In the genomic region with DNA sequence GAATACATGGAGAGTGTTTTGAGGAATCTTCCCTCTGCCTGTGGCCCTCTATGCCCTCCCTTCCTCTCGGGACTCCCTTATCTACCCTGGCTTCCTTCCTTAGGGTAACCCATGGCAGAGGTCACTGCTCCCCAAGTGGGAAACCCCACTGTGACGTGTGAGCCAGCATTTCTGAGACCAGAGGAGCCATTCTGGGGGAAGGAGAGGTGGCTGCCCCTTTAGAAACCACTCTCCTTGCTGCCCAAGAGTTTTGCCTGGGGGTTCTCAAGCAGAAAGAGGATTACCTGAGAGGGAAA, we compare ENCODE assay signal across 16 cellular contexts. TPM values are rescaled to one million over a fixed set of nuclear protein-coding genes. Genes with fewer than 3 reads are reported as not detected.
DNase-seq lines count a peak whose midpoint lies in the region; ATAC-seq, FAIRE-seq and TF ChIP-seq lines count a peak whose summit lies in the region.
"Had no signal": no experiment of that assay in that cellular context is flagged by ENCODE, and none has a peak within 500 bp of the region (broad histone marks: within the 10 kb centered on the region; RNA-seq: fewer than 3 reads in every experiment).

No MANE protein-coding gene starts in this region.

- H2BK120ac ChIP-seq in H9 (ENCODE audit: low read depth, low read length, poor library complexity, severe bottlenecking): no peak overlapping the region

- H3K4me3 ChIP-seq in hepatocyte (no peak overlapping the region), neutrophil (ENCODE audit: low read depth in 1 of 2, low read length in 1 of 2) (no peak overlapping the region), tibial artery (no peak overlapping the region)

- no peak overlapping the region; the same call in 1 of the 2 replicates for H3K4ac ChIP-seq in H9 (ENCODE audit: low read depth, low read length)

- no peaks in the 10 kb centered on the region for H3K27me3 ChIP-seq in H9 (ENCODE audit: insufficient read depth, low read length)
- no peaks in the 10 kb centered on the region for H3K27me3 ChIP-seq in hepatocyte
- no peaks in the 10 kb centered on the region for H3K27me3 ChIP-seq in neutrophil
- no peaks in the 10 kb centered on the region for H3K27me3 ChIP-seq in tibial artery

- no peak for ATAC-seq in HG02884 (IDR thresholded peaks at IDR 0.05; ENCODE audit: unreplicated experiment)
- ATAC-seq: HCT116 had no signal

- no peak overlapping the region for H3K56ac ChIP-seq in H9 (ENCODE audit: insufficient read length, low read depth, low read length)

- no peak overlapping the region for H3K23ac ChIP-seq in H9 (ENCODE audit: insufficient read length, low read depth, low read length)

- H3T11ph ChIP-seq in H9 (ENCODE audit: low read length): no peak overlapping the region

- no peaks in the 10 kb centered on the region for H3K9me3 ChIP-seq in H9 (ENCODE audit: control insufficient read depth, low read depth, low read length)
- H3K9me3 ChIP-seq in hepatocyte (ENCODE audit: low read depth): no peaks in the 10 kb centered on the region
- no peaks in the 10 kb centered on the region for H3K9me3 ChIP-seq in neutrophil
- H3K9me3 ChIP-seq in tibial artery: no peaks in the 10 kb centered on the region

- H2BK12ac ChIP-seq in H9 (ENCODE audit: insufficient read length, low read depth, low read length): no peak overlapping the region

- H3K4me2 ChIP-seq in H9 (ENCODE audit: insufficient read depth, insufficient read length, low read length) (no peak overlapping the region), hepatocyte (no peak overlapping the region)

- H2BK20ac ChIP-seq in H9 (ENCODE audit: low read depth, low read length, poor library complexity, severe bottlenecking): no peak overlapping the region

- H3K27me3 Mint-ChIP-seq in H9 (ENCODE audit: low read depth): no peaks in the 10 kb centered on the region

- peak overlapping the region; percentile 64 for H3K14ac ChIP-seq in H9 (ENCODE audit: insufficient read depth, low read length)

- H3K4me3 Mint-ChIP-seq in H9: no peak overlapping the region
- H3K4me3 Mint-ChIP-seq: activated T-helper 1 cell treated with anti-CD3 and anti-CD28 coated beads, Interleukin-12 subunit alpha, Interleukin-12 subunit beta, Interleukin-2, Interleukin-4 antibody, amounts not matched to agents 30 ng/mL and 10 ng/mL and 1 ng/mL, durations not matched to agents 14 hours and 24 hours and 36 hours; memory B cell had no signal

- H2BK5ac ChIP-seq in H9 (ENCODE audit: insufficient read length, low read length): no peak overlapping the region

- H3K9ac ChIP-seq in H9 (ENCODE audit: extremely low read depth, insufficient read length, low read length): no peak overlapping the region

- H3K79me1 ChIP-seq in H9 (ENCODE audit: insufficient read depth, low read depth, low read length, poor library complexity, severe bottlenecking): no peaks in the 10 kb centered on the region

- no peaks in the 10 kb centered on the region for H3K9me3 Mint-ChIP-seq in H9
- H3K9me3 Mint-ChIP-seq: activated T-helper 1 cell treated with anti-CD3 and anti-CD28 coated beads, Interleukin-12 subunit alpha, Interleukin-12 subunit beta, Interleukin-2, Interleukin-4 antibody, amounts not matched to agents 30 ng/mL and 10 ng/mL and 1 ng/mL, durations not matched to agents 14 hours and 24 hours and 36 hours; memory B cell had no signal

- H3K27ac ChIP-seq in H9 (ENCODE audit: insufficient read length, low read depth, low read length) (peak overlapping the region; percentile 1), hepatocyte (peak overlapping the region; percentile 46), neutrophil (peak overlapping the region; percentile 56), tibial artery (no peak overlapping the region)

- H3K79me2 ChIP-seq in H9 (ENCODE audit: insufficient read depth, low read length) (peaks cover 9% of the 10 kb centered on the region; the same call in 1 of the 2 replicates), hepatocyte (peaks cover 62% of the 10 kb centered on the region)

- peaks cover 9 to 12% (median 10%) of the 10 kb centered on the region in 3 experiments; a peak in 6 of 7 replicates for H3K36me3 Mint-ChIP-seq in H9 (ENCODE audit: insufficient read depth in 1 of 3, low read depth in 3 of 3)
- H3K36me3 Mint-ChIP-seq: memory B cell had no signal

- no CpG with 5 or more reads among the region's 2 CpGs for WGBS in H9 (ENCODE audit: extremely low coverage, insufficient read length, low lambda C conversion rate)
- 80% methylated on average over 2 of the region's 2 CpGs for WGBS in hepatocyte (ENCODE audit: low lambda C conversion rate, missing lambda C conversion rate)

- peak overlapping the region; percentile 70 to 97 (median 97) for H3K27ac Mint-ChIP-seq in H9
- H3K27ac Mint-ChIP-seq: activated T-helper 1 cell treated with anti-CD3 and anti-CD28 coated beads, Interleukin-12 subunit alpha, Interleukin-12 subunit beta, Interleukin-2, Interleukin-4 antibody, amounts not matched to agents 30 ng/mL and 10 ng/mL and 1 ng/mL, durations not matched to agents 14 hours and 24 hours and 36 hours; memory B cell had no signal

- intact Hi-C loops in tibial artery (cut with DNase I; ENCODE audit: low total_unique reads): no loop called here

- DNase-seq in H9 (no peak), UCSD-AML1 (lab: John Stamatoyannopoulos, UW; ENCODE audit: unreplicated experiment) (peak; percentile 28), hepatocyte (ENCODE audit: low spot score) (no peak), tibial artery (no peak), RCC 7860 (ENCODE audit: low spot score) (no peak), NCI-H2171 treated with DMSO at 0.1 percent for 48 hours (lab: John Stamatoyannopoulos, UW) (no peak)
- DNase-seq: caudate nucleus; effector CD4-positive, alpha-beta T cell; NCI-H774 had no signal

- peak overlapping the region; percentile 38 for H2AK5ac ChIP-seq in H9 (ENCODE audit: insufficient read length, low read length)

- H3K4me1 Mint-ChIP-seq in H9: peaks cover 58 to 63% of the 10 kb centered on the region in 2 experiments

- no peak for FAIRE-seq in RCC 7860 (lab: Jason Lieb, UNC)

- H3K18ac ChIP-seq in H9 (ENCODE audit: insufficient read length, low read depth, low read length): peak overlapping the region; percentile 51

- H3K36me3 ChIP-seq in hepatocyte (replicated peaks; ENCODE audit: insufficient read depth, low read depth) (no peaks in the 10 kb centered on the region), neutrophil (no peaks in the 10 kb centered on the region), tibial artery (no peaks in the 10 kb centered on the region)

- no peaks in the 10 kb centered on the region for H3K9me2 ChIP-seq in hepatocyte (replicated peaks; ENCODE audit: insufficient read depth)

- H3K4me1 ChIP-seq in H9 (ENCODE audit: insufficient read depth, low read length) (no peaks in the 10 kb centered on the region; the same call in 1 of the 2 replicates), hepatocyte (ENCODE audit: insufficient read depth) (peaks cover 24% of the 10 kb centered on the region), neutrophil (ENCODE audit: control insufficient read depth in 1 of 2, insufficient read depth in 1 of 2, low read depth in 1 of 2, low read length in 1 of 2) (peaks cover 77 to 96% of the 10 kb centered on the region in 2 experiments), tibial artery (peaks cover 0 to 17% (median 9%) of the 10 kb centered on the region in 4 donors)

- H4K91ac ChIP-seq in H9 (ENCODE audit: insufficient read length, low read depth, low read length): peak overlapping the region; percentile 69

- H4K8ac ChIP-seq in H9 (replicated peaks; ENCODE audit: insufficient read length, low read depth, low read length): no peak overlapping the region

- no peak overlapping the region for H2BK15ac ChIP-seq in H9 (ENCODE audit: low read depth, low read length)

- H4K20me1 ChIP-seq in H9 (ENCODE audit: control insufficient read depth, insufficient read depth, insufficient read length) (no peaks in the 10 kb centered on the region), hepatocyte (ENCODE audit: insufficient read depth, poor library complexity, severe bottlenecking) (peaks cover 5% of the 10 kb centered on the region)

- H4K5ac ChIP-seq in H9 (ENCODE audit: insufficient read length, low read depth, low read length): no peak overlapping the region

- TF ChIP-seq CTCF in H9 (conservative IDR thresholded peaks at IDR 0.05) (no peak), hepatocyte (IDR thresholded peaks at IDR 0.05; ENCODE audit: poor library complexity) (no peak), neutrophil (IDR thresholded peaks at IDR 0.05) (no peak), tibial artery (IDR thresholded peaks at IDR 0.05) (no peak)

- no peaks in the 10 kb centered on the region for H3K23me2 ChIP-seq in H9 (ENCODE audit: insufficient read length, low read depth, low read length, poor library complexity, severe bottlenecking)

- H2AFZ ChIP-seq in H9 (ENCODE audit: low read length) (no peak overlapping the region), hepatocyte (no peak overlapping the region)

RNA-seq across cellular contexts. Expression of gene CCNJL, which starts 23.1 kb away (rescaled TPM):
- 26.9 and 29.7 TPM in 2 replicates for total RNA-seq in H9 (2021)
- 6.6 and 8.1 TPM in 2 replicates for total RNA-seq in hepatocyte
- 9.5 and 10.8 TPM in 2 replicates for polyA plus RNA-seq in hepatocyte
- total RNA-seq: activated T-helper 1 cell treated with anti-CD3 and anti-CD28 coated beads, Interleukin-12 subunit alpha, Interleukin-12 subunit beta, Interleukin-2, Interleukin-4 antibody, amounts not matched to agents 30 ng/mL and 10 ng/mL and 1 ng/mL, durations not matched to agents 14 hours and 24 hours and 36 hours had no signal

RNA-seq across cellular contexts. Expression of gene FABP6, which starts 60.0 kb away (rescaled TPM):
- total RNA-seq in H9 (2021) (5.2 and 6.2 TPM in 2 replicates), hepatocyte (51.5 and 55.7 TPM in 2 replicates)
- 7.2 and 12.2 TPM in 2 replicates for polyA plus RNA-seq in hepatocyte
- total RNA-seq: activated T-helper 1 cell treated with anti-CD3 and anti-CD28 coated beads, Interleukin-12 subunit alpha, Interleukin-12 subunit beta, Interleukin-2, Interleukin-4 antibody, amounts not matched to agents 30 ng/mL and 10 ng/mL and 1 ng/mL, durations not matched to agents 14 hours and 24 hours and 36 hours; renal cortical epithelial cell; subcutaneous adipose tissue had no signal

Comparison
In these comparisons a context has a peak if more than half of its experiments do, and no peak if none do; other contexts are left out.
1. H3K27ac ChIP-seq: peak in H9 (single experiment), hepatocyte (single experiment) and neutrophil (single experiment); none in tibial artery (0 of 2).